In the genomic region with DNA sequence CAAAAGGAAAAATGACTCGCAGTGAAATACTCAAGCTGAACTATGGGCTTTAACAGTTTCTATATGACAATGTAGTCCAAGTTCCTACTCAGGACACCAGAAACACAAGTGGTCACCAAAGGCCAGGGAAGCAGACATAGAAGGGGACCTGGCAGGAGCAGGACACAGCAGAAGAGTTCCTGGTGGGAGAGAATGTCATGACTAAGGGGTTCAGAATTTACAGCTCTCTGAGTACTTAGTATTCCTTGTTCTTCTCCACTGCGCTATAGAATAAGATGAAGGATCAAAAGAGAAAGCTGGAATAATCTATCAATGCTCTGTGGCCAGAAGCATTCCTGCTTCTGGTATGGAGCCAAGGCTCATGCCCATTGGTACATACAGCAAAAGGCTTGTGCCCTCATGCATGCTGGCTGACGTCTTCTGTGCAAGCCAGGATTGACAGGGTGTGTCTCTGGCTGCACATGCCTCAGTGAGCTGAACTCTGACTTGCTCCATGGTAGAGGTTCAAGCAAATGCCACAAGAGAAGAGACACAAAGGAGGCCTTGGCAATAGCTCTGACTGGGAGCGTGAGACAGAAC, we compare ENCODE assay signal across 1 cellular context.
TF ChIP-seq lines count a peak whose summit lies in the region.

No MANE protein-coding gene starts in this region.

TF ChIP-seq in IMR-90, 13 proteins besides CTCF, POLR2A, EP300 and RAD21 (continued from another document):
- TF ChIP-seq USF2 (IDR thresholded peaks at IDR 0.05; ENCODE audit: low read depth, low read length): no peak
- TF ChIP-seq, protein P1, sequence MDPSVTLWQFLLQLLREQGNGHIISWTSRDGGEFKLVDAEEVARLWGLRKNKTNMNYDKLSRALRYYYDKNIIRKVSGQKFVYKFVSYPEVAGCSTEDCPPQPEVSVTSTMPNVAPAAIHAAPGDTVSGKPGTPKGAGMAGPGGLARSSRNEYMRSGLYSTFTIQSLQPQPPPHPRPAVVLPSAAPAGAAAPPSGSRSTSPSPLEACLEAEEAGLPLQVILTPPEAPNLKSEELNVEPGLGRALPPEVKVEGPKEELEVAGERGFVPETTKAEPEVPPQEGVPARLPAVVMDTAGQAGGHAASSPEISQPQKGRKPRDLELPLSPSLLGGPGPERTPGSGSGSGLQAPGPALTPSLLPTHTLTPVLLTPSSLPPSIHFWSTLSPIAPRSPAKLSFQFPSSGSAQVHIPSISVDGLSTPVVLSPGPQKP (IDR thresholded peaks at IDR 0.05; ENCODE audit: borderline replicate concordance, low read depth, low read length): no peak
- TF ChIP-seq RCOR1 (IDR thresholded peaks at IDR 0.05; ENCODE audit: insufficient replicate concordance, low read length): no peak
- TF ChIP-seq BHLHE40 (IDR thresholded peaks at IDR 0.05; ENCODE audit: low read depth, low read length): no peak
- TF ChIP-seq SMC3 (IDR thresholded peaks at IDR 0.05; ENCODE audit: low read depth, low read length): no peak
TF ChIP-seq in IMR-90: peak in this region for 0.
